ENCODE assay signal across 8 cellular contexts in the genomic region with DNA sequence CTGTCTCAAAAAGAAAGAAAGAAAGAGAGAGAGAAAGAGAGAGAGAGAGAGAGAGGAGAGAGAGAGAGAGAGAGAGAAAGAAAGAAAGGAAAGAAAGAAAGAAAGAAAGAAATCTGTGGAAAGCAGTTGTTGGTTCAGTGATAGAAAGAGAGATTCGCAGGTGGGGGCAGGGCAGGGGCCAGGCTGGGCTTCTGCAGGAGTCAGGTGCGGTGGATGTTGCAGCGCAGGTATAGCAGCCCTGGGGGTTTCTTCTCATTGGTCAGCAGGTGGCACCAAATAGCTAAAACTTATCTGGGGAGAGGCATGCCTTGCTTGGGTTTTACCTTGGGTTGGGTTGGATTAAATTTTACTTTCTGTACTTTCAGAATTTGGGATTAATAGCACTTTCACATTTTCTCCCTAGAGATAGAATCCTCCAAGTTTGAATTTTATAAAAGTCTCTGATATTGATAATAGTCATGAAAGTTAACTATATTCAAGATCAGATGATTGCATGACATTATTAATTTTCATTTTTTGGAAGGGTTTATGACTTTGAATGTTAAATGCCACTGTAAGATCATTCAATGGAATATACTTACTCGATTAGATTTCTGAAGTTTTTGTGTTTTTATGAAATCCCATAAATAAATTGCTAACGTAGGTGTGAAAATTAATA.
DNase-seq lines count a peak whose midpoint lies in the region; ATAC-seq lines count a peak whose summit lies in the region.

No MANE protein-coding gene starts in this region.

- intact Hi-C loops in posterior vena cava (cut with DNase I): loop anchor here in 1 of 2 donors (5.0 kb wide), 1 partner anchor 315 kb away; no protein-coding TSS in a partner anchor

- ATAC-seq in GM21360 (IDR thresholded peaks at IDR 0.05; ENCODE audit: unreplicated experiment): peak; percentile 74

- DNase-seq in COR-L47 (lab: John Stamatoyannopoulos, UW): peak; percentile 62
- DNase-seq in HT-29 (ENCODE audit: low spot score): peak; percentile 95
- peak; percentile 37 for DNase-seq in NOMO-1 treated with DMSO at 0.1 percent for 48 hours (lab: John Stamatoyannopoulos, UW; ENCODE audit: unreplicated experiment)
- DNase-seq in activated CD8-positive, alpha-beta memory T cell treated with anti-CD3 and anti-CD28 coated beads, Interleukin-2, amount 50 U/mL, for 48 hours: peak; percentile 62
- peak; percentile 64 for DNase-seq in fibroblast of peridontal ligament (ENCODE audit: extremely low read depth)
- DNase-seq in pons (ENCODE audit: low spot score): peak; percentile 64
- no peak for DNase-seq in posterior vena cava (ENCODE audit: low spot score)
